ENCODE assay signal across 31 cellular contexts in the genomic region with DNA sequence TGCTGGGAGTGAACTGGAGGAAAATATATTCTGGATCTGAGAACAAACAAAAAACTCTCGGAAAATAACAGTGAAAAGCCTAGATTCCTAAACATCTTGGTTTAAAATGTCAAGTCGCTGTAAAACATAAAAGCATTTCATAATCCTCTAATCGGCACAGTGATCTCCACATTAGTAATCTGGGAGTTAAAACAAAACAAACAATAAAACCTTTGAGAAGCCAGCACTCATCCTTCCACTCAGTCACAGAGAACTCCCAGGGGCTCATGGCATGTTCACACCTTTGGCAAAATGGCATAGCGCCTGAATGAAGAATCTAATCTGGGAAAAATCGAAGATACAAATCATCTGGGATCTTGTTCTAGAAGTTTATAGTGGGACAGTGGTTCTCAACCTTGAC.
"Had no signal": no experiment of that assay in that cellular context is flagged by ENCODE, and none has a peak within 500 bp of the region (broad histone marks: within the 10 kb centered on the region; RNA-seq: fewer than 3 reads in every experiment).

No MANE protein-coding gene starts in this region.

- H3K27me3 Mint-ChIP-seq: effector memory CD8-positive, alpha-beta T cell had no signal

- H3K4me3 Mint-ChIP-seq: activated CD4-positive, alpha-beta memory T cell treated with anti-CD3 and anti-CD28 coated beads, Interleukin-2, amount 10 ng/mL, durations not matched to agents 7 days and 5 days; activated CD4-positive, alpha-beta T cell treated with anti-CD3 and anti-CD28 coated beads, Interleukin-2, amount 10 ng/mL, durations not matched to agents 24 days and 14 days; activated naive CD4-positive, alpha-beta T cell treated with anti-CD3 and anti-CD28 coated beads, Interleukin-2, amount 10 ng/mL, durations not matched to agents 7 days and 5 days; activated naive CD8-positive, alpha-beta T cell treated with anti-CD3 and anti-CD28 coated beads, Interleukin-2, amount 10 ng/mL, durations not matched to agents 7 days and 5 days; activated T-cell treated with anti-CD3 and anti-CD28 coated beads, Interleukin-2, amount 50 U/mL, for 24 hours; effector memory CD8-positive, alpha-beta T cell; natural killer cell treated with Interleukin-12 subunit alpha and Interleukin-12 subunit beta and Interleukin-15 and Interleukin-18, amount 100 ng/mL, for 72 hours; stimulated activated effector memory CD8-positive, alpha-beta T cell treated with anti-CD3 and anti-CD28 coated beads, Interleukin-12 subunit alpha, Interleukin-12 subunit beta, amount 100 ng/mL, for 72 hours; stimulated activated naive CD8-positive, alpha-beta T cell treated with anti-CD3 and anti-CD28 coated beads, Interleukin-15, amount 100 ng/mL, for 72 hours had no signal

- FAIRE-seq: astrocyte, endothelial cell of umbilical vein had no signal

- H3K4me3 ChIP-seq: coronary artery, dorsolateral prefrontal cortex, heart right ventricle, left lung, lower lobe of right lung, mucosa of descending colon, ovary, skin epidermis, thyroid gland, upper lobe of right lung had no signal

- ATAC-seq: effector memory CD8-positive, alpha-beta T cell; heart right ventricle; left lung; lower lobe of right lung; mucosa of descending colon; natural killer cell treated with Interleukin-12 subunit alpha and Interleukin-12 subunit beta and Interleukin-15 and Interleukin-18, amount 100 ng/mL, for 72 hours; sciatic nerve; stimulated activated effector memory CD8-positive, alpha-beta T cell treated with anti-CD3 and anti-CD28 coated beads, Interleukin-12 subunit alpha, Interleukin-12 subunit beta, amount 100 ng/mL, for 72 hours; stimulated activated naive CD8-positive, alpha-beta T cell treated with anti-CD3 and anti-CD28 coated beads, Interleukin-15, amount 100 ng/mL, for 72 hours; upper lobe of right lung had no signal

- H3K27ac ChIP-seq: brain microvascular endothelial cell, coronary artery, dorsolateral prefrontal cortex, heart right ventricle, left lung, lower lobe of right lung, ovary, skin epidermis, thyroid gland, upper lobe of right lung, VCaP had no signal

- H3K36me3 Mint-ChIP-seq: activated naive CD4-positive, alpha-beta T cell treated with anti-CD3 and anti-CD28 coated beads, Interleukin-2, amount 10 ng/mL, durations not matched to agents 7 days and 5 days; activated naive CD8-positive, alpha-beta T cell treated with anti-CD3 and anti-CD28 coated beads, Interleukin-2, amount 10 ng/mL, durations not matched to agents 7 days and 5 days; natural killer cell treated with Interleukin-12 subunit alpha and Interleukin-12 subunit beta and Interleukin-15 and Interleukin-18, amount 100 ng/mL, for 72 hours; stimulated activated effector memory CD8-positive, alpha-beta T cell treated with anti-CD3 and anti-CD28 coated beads, Interleukin-12 subunit alpha, Interleukin-12 subunit beta, amount 100 ng/mL, for 72 hours had no signal

- DNase-seq: activated CD4-positive, alpha-beta memory T cell treated with anti-CD3 and anti-CD28 coated beads, Interleukin-2, amount 10 ng/mL, durations not matched to agents 7 days and 5 days; activated CD4-positive, alpha-beta T cell treated with anti-CD3 and anti-CD28 coated beads, Interleukin-2, amount 10 ng/mL, durations not matched to agents 24 days and 14 days; activated CD8-positive, alpha-beta memory T cell treated with anti-CD3 and anti-CD28 coated beads, Interleukin-2, amount 50 U/mL, for 48 hours; activated gamma-delta T cell; activated naive CD4-positive, alpha-beta T cell treated with anti-CD3 and anti-CD28 coated beads, Interleukin-2, amount 10 ng/mL, durations not matched to agents 7 days and 5 days; activated naive CD8-positive, alpha-beta T cell treated with anti-CD3 and anti-CD28 coated beads, Interleukin-2, amount 10 ng/mL, durations not matched to agents 7 days and 5 days; activated T-cell treated with anti-CD3 and anti-CD28 coated beads, Interleukin-2, amount 50 U/mL, for 24 hours; brain microvascular endothelial cell; dorsolateral prefrontal cortex; effector memory CD8-positive, alpha-beta T cell; foreskin melanocyte; heart right ventricle; left lung; lower lobe of right lung; mucosa of descending colon; ovary; retina; stimulated activated CD4-positive, alpha-beta T cell treated with anti-CD3 and anti-CD28 coated beads, Interleukin-12 subunit alpha, Interleukin-12 subunit beta, amount 100 ng/mL, for 4 hours; stimulated activated CD4-positive, alpha-beta T cell treated with anti-CD3 and anti-CD28 coated beads, Interleukin-4, amount 100 ng/mL, for 24 hours; stimulated activated naive CD8-positive, alpha-beta T cell treated with anti-CD3 and anti-CD28 coated beads, Interleukin-15, amount 100 ng/mL, for 72 hours; thyroid gland; upper lobe of right lung had no signal

- H3K9me3 ChIP-seq: heart right ventricle, left lung, lower lobe of right lung, mucosa of descending colon, ovary, thyroid gland, upper lobe of right lung had no signal

- H3K27ac Mint-ChIP-seq: activated CD4-positive, alpha-beta memory T cell treated with anti-CD3 and anti-CD28 coated beads, Interleukin-2, amount 10 ng/mL, durations not matched to agents 7 days and 5 days; activated CD4-positive, alpha-beta T cell treated with anti-CD3 and anti-CD28 coated beads, Interleukin-2, amount 10 ng/mL, durations not matched to agents 24 days and 14 days; activated naive CD4-positive, alpha-beta T cell treated with anti-CD3 and anti-CD28 coated beads, Interleukin-2, amount 10 ng/mL, durations not matched to agents 7 days and 5 days; activated naive CD8-positive, alpha-beta T cell treated with anti-CD3 and anti-CD28 coated beads, Interleukin-2, amount 10 ng/mL, durations not matched to agents 7 days and 5 days; activated T-cell treated with anti-CD3 and anti-CD28 coated beads, Interleukin-2, amount 50 U/mL, for 24 hours; effector memory CD8-positive, alpha-beta T cell; natural killer cell treated with Interleukin-12 subunit alpha and Interleukin-12 subunit beta and Interleukin-15 and Interleukin-18, amount 100 ng/mL, for 72 hours; progenitor cell of endocrine pancreas; stimulated activated effector memory CD8-positive, alpha-beta T cell treated with anti-CD3 and anti-CD28 coated beads, Interleukin-12 subunit alpha, Interleukin-12 subunit beta, amount 100 ng/mL, for 72 hours; stimulated activated naive CD8-positive, alpha-beta T cell treated with anti-CD3 and anti-CD28 coated beads, Interleukin-15, amount 100 ng/mL, for 72 hours had no signal

- H3K9me3 Mint-ChIP-seq: activated CD4-positive, alpha-beta memory T cell treated with anti-CD3 and anti-CD28 coated beads, Interleukin-2, amount 10 ng/mL, durations not matched to agents 7 days and 5 days; activated CD4-positive, alpha-beta T cell treated with anti-CD3 and anti-CD28 coated beads, Interleukin-2, amount 10 ng/mL, durations not matched to agents 24 days and 14 days; activated naive CD4-positive, alpha-beta T cell treated with anti-CD3 and anti-CD28 coated beads, Interleukin-2, amount 10 ng/mL, durations not matched to agents 7 days and 5 days; activated naive CD8-positive, alpha-beta T cell treated with anti-CD3 and anti-CD28 coated beads, Interleukin-2, amount 10 ng/mL, durations not matched to agents 7 days and 5 days; activated T-cell treated with anti-CD3 and anti-CD28 coated beads, Interleukin-2, amount 50 U/mL, for 24 hours; effector memory CD8-positive, alpha-beta T cell; natural killer cell treated with Interleukin-12 subunit alpha and Interleukin-12 subunit beta and Interleukin-15 and Interleukin-18, amount 100 ng/mL, for 72 hours; stimulated activated effector memory CD8-positive, alpha-beta T cell treated with anti-CD3 and anti-CD28 coated beads, Interleukin-12 subunit alpha, Interleukin-12 subunit beta, amount 100 ng/mL, for 72 hours; stimulated activated naive CD8-positive, alpha-beta T cell treated with anti-CD3 and anti-CD28 coated beads, Interleukin-15, amount 100 ng/mL, for 72 hours had no signal
